ENCODE assay signal across 9 cellular contexts in the genomic region with DNA sequence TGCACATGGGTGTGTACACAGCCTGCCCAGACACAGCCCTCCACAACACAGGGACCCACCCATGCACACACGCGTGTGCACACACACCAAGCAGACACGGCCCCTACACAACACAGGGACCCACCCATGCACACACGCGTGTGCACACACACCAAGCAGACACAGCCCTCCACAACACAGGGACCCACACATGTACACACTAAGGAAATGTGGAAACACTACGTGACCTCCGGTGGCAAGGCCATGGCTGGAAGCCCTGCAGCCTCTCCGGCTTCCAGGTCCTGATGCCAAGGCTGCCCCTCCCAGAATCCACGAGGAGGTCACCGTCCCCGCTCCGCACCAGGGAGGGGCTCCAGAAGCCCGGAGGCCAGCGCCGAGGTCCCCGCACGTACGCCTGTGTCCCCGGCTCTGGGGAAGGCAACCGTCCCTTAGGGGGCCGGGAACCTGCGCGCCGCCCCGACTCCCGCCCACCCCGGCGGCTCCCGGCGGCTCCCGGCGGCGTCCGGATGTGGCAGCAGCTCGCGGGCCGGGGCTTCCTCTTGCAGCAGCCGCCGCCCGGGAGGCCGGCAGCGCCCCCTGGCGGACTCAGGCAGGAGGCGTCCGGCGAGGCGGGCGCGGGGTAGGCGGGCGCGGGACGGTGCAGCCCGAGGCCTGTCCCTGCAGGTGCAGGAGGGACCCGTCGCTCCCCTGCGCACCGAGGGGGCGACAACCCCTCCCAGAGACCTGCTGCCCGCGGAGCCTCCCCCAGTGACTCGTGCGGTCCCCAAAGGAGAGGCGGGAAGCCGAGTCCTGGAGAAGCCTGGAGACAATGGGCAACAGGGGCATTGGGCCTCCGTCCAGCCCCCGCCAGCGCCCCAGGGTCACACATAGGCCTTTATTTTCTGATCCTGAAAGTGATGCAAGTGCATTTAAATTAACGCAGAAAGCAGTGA. TPM values are rescaled to one million over a fixed set of nuclear protein-coding genes. Genes with fewer than 3 reads are reported as not detected.
A peak's percentile ranks its signal among the peaks of the same experiment; 100 is the strongest.
DNase-seq lines count a peak whose midpoint lies in the region; ATAC-seq, FAIRE-seq and TF ChIP-seq lines count a peak whose summit lies in the region.
"Had no signal": no experiment of that assay in that cellular context is flagged by ENCODE, and none has a peak within 500 bp of the region (broad histone marks: within the 10 kb centered on the region; RNA-seq: fewer than 3 reads in every experiment).

No MANE protein-coding gene starts in this region.

- H2BK12ac ChIP-seq in mesenchymal stem cell (ENCODE audit: low read length in 2 of 2): no peak overlapping the region

- H3K14ac ChIP-seq in mesenchymal stem cell (ENCODE audit: low read length in 2 of 2): peak overlapping the region in 1 of 2 experiments; percentile 30

- peak overlapping the region; percentile 69 for H3K4me2 ChIP-seq in mesenchymal stem cell (ENCODE audit: low read length, poor library complexity, severe bottlenecking)

- H3K4me1 ChIP-seq in mesenchymal stem cell (ENCODE audit: control insufficient read depth, insufficient read depth, low read depth, low read length): peaks cover 13% of the 10 kb centered on the region

- peak overlapping the region; percentile 70 for H3K27ac Mint-ChIP-seq in activated CD8-positive, alpha-beta T cell treated with anti-CD3 and anti-CD28 coated beads for 36 hours

- CTCF ChIA-PET in activated CD8-positive, alpha-beta T cell treated with anti-CD3 and anti-CD28 coated beads for 36 hours (lab: Charles Lee): interaction anchor here (0.6 to 1.2 kb wide), 14 partner anchors 9 to 454 kb away, joined by 3 to 8 read pairs (median 3); partner anchors contain the start of gene LAMP1

- H3K36me3 Mint-ChIP-seq in activated CD8-positive, alpha-beta T cell treated with anti-CD3 and anti-CD28 coated beads for 36 hours (ENCODE audit: low read depth): no peaks in the 10 kb centered on the region

- DNase-seq in GM19239 (ENCODE audit: insufficient read length, low spot score) (peak; percentile 94), NCI-H748 (lab: John Stamatoyannopoulos, UW; ENCODE audit: unreplicated experiment) (peak; percentile 84), mesenchymal stem cell (peak; percentile 64)
- DNase-seq in activated CD8-positive, alpha-beta T cell treated with anti-CD3 and anti-CD28 coated beads for 36 hours: peak; percentile 89
- peak; percentile 73 for DNase-seq in effector CD8-positive, alpha-beta T cell (lab: John Stamatoyannopoulos, UW)
- DNase-seq in stimulated activated CD8-positive, alpha-beta memory T cell treated with anti-CD3 and anti-CD28 coated beads, Interleukin-12 subunit alpha, Interleukin-12 subunit beta, amount 100 ng/mL, for 4 hours (ENCODE audit: low read depth): peak; percentile 61

- H3K36me3 ChIP-seq in mesenchymal stem cell (ENCODE audit: control insufficient read depth in 1 of 2, insufficient read depth in 2 of 2, low read depth in 1 of 2, low read length in 2 of 2): no peaks in the 10 kb centered on the region

- H3K79me1 ChIP-seq in mesenchymal stem cell (replicated peaks; ENCODE audit: low read length, poor library complexity, severe bottlenecking): no peaks in the 10 kb centered on the region

- peak overlapping the region; percentile 74 for H2AFZ ChIP-seq in mesenchymal stem cell (ENCODE audit: low read depth, low read length)

- ATAC-seq in HG03378 (IDR thresholded peaks at IDR 0.05; ENCODE audit: unreplicated experiment): peak; percentile 84
- peak; percentile 94 for ATAC-seq in activated CD8-positive, alpha-beta T cell treated with anti-CD3 and anti-CD28 coated beads for 36 hours

- H3K4me3 Mint-ChIP-seq in activated CD8-positive, alpha-beta T cell treated with anti-CD3 and anti-CD28 coated beads for 36 hours: peak overlapping the region; percentile 89

- H3K23ac ChIP-seq in mesenchymal stem cell (ENCODE audit: low read length in 2 of 2): no peak overlapping the region

- peak overlapping the region in 1 of 2 experiments; percentile 34 for H3K4ac ChIP-seq in mesenchymal stem cell (ENCODE audit: low read depth in 1 of 2, low read length in 2 of 2)

- H2BK5ac ChIP-seq in mesenchymal stem cell (ENCODE audit: low read depth, low read length, poor library complexity, severe bottlenecking): no peak overlapping the region

- H2BK15ac ChIP-seq in mesenchymal stem cell (ENCODE audit: low read depth, poor library complexity, severe bottlenecking): no peak overlapping the region

- peak overlapping the region; percentile 67 for H4K91ac ChIP-seq in mesenchymal stem cell (ENCODE audit: low read length)

- H3K4me3 ChIP-seq in mesenchymal stem cell (ENCODE audit: insufficient read depth in 1 of 2, low read depth in 1 of 2, low read length in 2 of 2): peak overlapping the region; percentile 64 to 92

- H3K9me3 Mint-ChIP-seq in activated CD8-positive, alpha-beta T cell treated with anti-CD3 and anti-CD28 coated beads for 36 hours: no peaks in the 10 kb centered on the region

- peak overlapping the region; percentile 89 for H4K8ac ChIP-seq in mesenchymal stem cell (ENCODE audit: low read length)

- H3K27me3 ChIP-seq in mesenchymal stem cell (ENCODE audit: control insufficient read depth in 1 of 2, insufficient read depth in 1 of 2, low read length in 2 of 2): peaks cover 0 to 5% of the 10 kb centered on the region in 2 experiments

- TF ChIP-seq CTCF in C4-2B (conservative IDR thresholded peaks at IDR 0.05): peak; percentile 96
- peak; percentile 85 for TF ChIP-seq CTCF in activated CD8-positive, alpha-beta T cell treated with anti-CD3 and anti-CD28 coated beads for 36 hours (IDR thresholded peaks at IDR 0.05)

- H3K27ac ChIP-seq in C4-2B: peak overlapping the region; percentile 63
- H3K27ac ChIP-seq in mesenchymal stem cell (ENCODE audit: low read length, poor library complexity, severe bottlenecking): no peak overlapping the region

- H3K9me3 ChIP-seq in mesenchymal stem cell (ENCODE audit: control insufficient read depth, low read length): no peaks in the 10 kb centered on the region

- H3K4me1 Mint-ChIP-seq in activated CD8-positive, alpha-beta T cell treated with anti-CD3 and anti-CD28 coated beads for 36 hours (ENCODE audit: low read depth): peaks cover 4% of the 10 kb centered on the region

- POLR2A ChIA-PET in activated CD8-positive, alpha-beta T cell treated with anti-CD3 and anti-CD28 coated beads for 36 hours (lab: Charles Lee): interaction anchor here (1.4 kb wide), 1 partner anchor 129 kb away, joined by 6 read pairs; no protein-coding TSS in a partner anchor

- peak overlapping the region; percentile 82 for H3K9ac ChIP-seq in mesenchymal stem cell (ENCODE audit: low read length)

- intact Hi-C loops in activated CD8-positive, alpha-beta T cell treated with anti-CD3 and anti-CD28 coated beads for 36 hours (cut with micrococcal nuclease): loop anchor here (2.0 to 5.0 kb wide), 2 partner anchors 119 to 452 kb away; no protein-coding TSS in a partner anchor

- peak overlapping the region; percentile 61 for H2BK120ac ChIP-seq in mesenchymal stem cell (ENCODE audit: low read depth, low read length)

- H3K27me3 Mint-ChIP-seq in activated CD8-positive, alpha-beta T cell treated with anti-CD3 and anti-CD28 coated beads for 36 hours: no peaks in the 10 kb centered on the region

- peak overlapping the region in 1 of 2 experiments; percentile 92 for H3K18ac ChIP-seq in mesenchymal stem cell (ENCODE audit: low read depth in 1 of 2, low read length in 2 of 2)

- WGBS in mesenchymal stem cell: 11% methylated on average over 67 of the region's 69 CpGs

- peak; percentile 79 for FAIRE-seq in GM19239 (lab: Jason Lieb, UNC)
- FAIRE-seq: colon had no signal

- H2AK5ac ChIP-seq in mesenchymal stem cell (ENCODE audit: low read length, severe bottlenecking): no peak overlapping the region

RNA-seq across cellular contexts. Expression of gene GRTP1, which starts 29.9 kb away (rescaled TPM):
- not detected for total RNA-seq in activated CD8-positive, alpha-beta T cell treated with anti-CD3 and anti-CD28 coated beads for 36 hours
- polyA plus RNA-seq in mesenchymal stem cell (2013, experiment 1 of 2): 0.32 TPM
- polyA plus RNA-seq in mesenchymal stem cell (2013, experiment 2 of 2): 0.23 TPM

RNA-seq across cellular contexts. Expression of gene ADPRHL1, which starts 59.5 kb away (rescaled TPM):
- total RNA-seq in activated CD8-positive, alpha-beta T cell treated with anti-CD3 and anti-CD28 coated beads for 36 hours: under 1 TPM; 0.23 to 0.36 TPM
- polyA plus RNA-seq in mesenchymal stem cell (2013, experiment 1 of 2): 0.48 TPM
- polyA plus RNA-seq in mesenchymal stem cell (2013, experiment 2 of 2): 0.49 TPM
